8 cellular contexts compared by ENCODE assay signal in the genomic region with DNA sequence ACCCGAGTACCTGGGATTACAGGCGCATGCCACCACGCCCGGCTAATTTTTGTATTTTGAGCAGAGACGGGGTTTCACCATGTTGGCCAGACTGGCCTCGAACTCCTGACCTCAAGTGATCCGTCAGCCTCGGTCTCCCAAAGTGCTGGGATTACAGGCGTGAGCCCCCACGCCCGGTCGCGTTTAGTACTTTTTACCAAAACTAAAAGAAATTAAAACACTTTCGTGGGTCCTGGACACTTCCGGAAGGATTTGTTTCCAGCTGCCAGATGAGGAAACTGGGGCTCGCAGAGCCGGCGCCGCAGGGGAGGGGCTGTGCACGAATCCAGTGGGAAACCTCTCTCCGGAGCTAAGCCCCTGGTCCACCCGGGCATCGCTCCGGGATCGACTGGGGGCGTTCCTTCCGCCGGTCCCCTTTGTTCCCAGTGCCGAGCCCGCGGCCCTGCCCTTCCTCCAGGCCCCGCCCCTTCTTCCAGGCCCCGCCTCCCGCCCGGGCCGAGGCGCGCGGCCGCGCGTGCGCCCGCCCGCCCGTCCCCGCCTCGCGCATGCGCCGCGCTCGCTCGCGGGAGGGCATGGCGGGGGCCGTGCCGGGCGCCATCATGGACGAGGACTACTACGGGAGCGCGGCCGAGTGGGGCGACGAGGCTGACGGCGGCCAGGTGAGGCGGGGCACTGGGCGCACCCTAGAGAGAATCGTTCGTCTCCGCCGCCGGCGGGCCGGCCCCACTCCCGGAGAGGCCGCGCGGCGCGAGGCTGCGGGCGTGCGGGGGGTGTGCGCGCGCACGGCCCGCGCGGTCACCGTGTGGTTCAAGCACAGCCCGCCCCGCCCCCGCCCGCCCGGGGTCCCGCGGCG. TPM values are rescaled to one million over a fixed set of nuclear protein-coding genes. Genes with fewer than 3 reads are reported as not detected.
A peak's percentile ranks its signal among the peaks of the same experiment; 100 is the strongest.
DNase-seq lines count a peak whose midpoint lies in the region; ATAC-seq and TF ChIP-seq lines count a peak whose summit lies in the region.

A gene with protein sequence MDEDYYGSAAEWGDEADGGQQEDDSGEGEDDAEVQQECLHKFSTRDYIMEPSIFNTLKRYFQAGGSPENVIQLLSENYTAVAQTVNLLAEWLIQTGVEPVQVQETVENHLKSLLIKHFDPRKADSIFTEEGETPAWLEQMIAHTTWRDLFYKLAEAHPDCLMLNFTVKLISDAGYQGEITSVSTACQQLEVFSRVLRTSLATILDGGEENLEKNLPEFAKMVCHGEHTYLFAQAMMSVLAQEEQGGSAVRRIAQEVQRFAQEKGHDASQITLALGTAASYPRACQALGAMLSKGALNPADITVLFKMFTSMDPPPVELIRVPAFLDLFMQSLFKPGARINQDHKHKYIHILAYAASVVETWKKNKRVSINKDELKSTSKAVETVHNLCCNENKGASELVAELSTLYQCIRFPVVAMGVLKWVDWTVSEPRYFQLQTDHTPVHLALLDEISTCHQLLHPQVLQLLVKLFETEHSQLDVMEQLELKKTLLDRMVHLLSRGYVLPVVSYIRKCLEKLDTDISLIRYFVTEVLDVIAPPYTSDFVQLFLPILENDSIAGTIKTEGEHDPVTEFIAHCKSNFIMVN (plus strand): TSS at position 546 of the 853 bp plus-strand sequence. CDS start 54 bp downstream, at position 600.

- peak within 1 kb of the TSS; percentile 52 for H3K27ac ChIP-seq in CD4-positive, alpha-beta T cell (ENCODE audit: low read depth, low read length)
- peak within 1 kb of the TSS; percentile 71 for H3K27ac ChIP-seq in mesendoderm (ENCODE audit: low read depth, low read length)

- H2AK5ac ChIP-seq in mesendoderm (ENCODE audit: low read length), result peak within 1 kb of the TSS; percentile 58

- no peaks in the 10 kb centered on the region for H3K4me1 ChIP-seq in endocrine pancreas (ENCODE audit: control insufficient read depth, insufficient read depth, low read length)
- peaks cover 13% of the 10 kb centered on the region for H3K4me1 ChIP-seq in mesendoderm (ENCODE audit: control insufficient read depth, low read depth, low read length)

- peaks cover 26% of the 10 kb centered on the region for H3K79me1 ChIP-seq in mesendoderm (ENCODE audit: low read length)

- TF ChIP-seq CTCF in CD4-positive, alpha-beta T cell (IDR thresholded peaks at IDR 0.05), result no peak

- no peaks in the 10 kb centered on the region for H3K27me3 Mint-ChIP-seq in CD4-positive, alpha-beta T cell

- H4K8ac ChIP-seq in mesendoderm (ENCODE audit: low read depth, low read length), result peak within 1 kb of the TSS; percentile 29

- peak within 1 kb of the TSS; percentile 97 for H3K4ac ChIP-seq in mesendoderm (ENCODE audit: low read depth, low read length)

- H3K4me3 ChIP-seq in endocrine pancreas (ENCODE audit: control insufficient read depth, insufficient read depth, low read length), result peak within 1 kb of the TSS; percentile 65
- peak within 1 kb of the TSS; percentile 62 for H3K4me3 ChIP-seq in mesendoderm (ENCODE audit: low read length)

- CTCF ChIA-PET in CD4-positive, alpha-beta T cell (lab: Charles Lee), result interaction anchor here (1.3 kb wide), 1 partner anchor 111 kb away, joined by 3 read pairs; no protein-coding TSS in a partner anchor

- H3K9ac ChIP-seq in endocrine pancreas (ENCODE audit: control insufficient read depth, insufficient read depth, low read length) (peak within 1 kb of the TSS; percentile 65), mesendoderm (ENCODE audit: low read length) (peak within 1 kb of the TSS; percentile 91)

- peaks cover 33% of the 10 kb centered on the region for H3K79me2 ChIP-seq in mesendoderm (ENCODE audit: control insufficient read depth, insufficient read depth, low read length)

- POLR2A ChIA-PET in CD4-positive, alpha-beta T cell (lab: Charles Lee), result interaction anchor here (0.6 to 2.5 kb wide), 7 partner anchors 51 to 329 kb away, joined by 3 to 14 read pairs (median 4); a partner anchor contains a TSS

- H3K4me1 Mint-ChIP-seq in CD4-positive, alpha-beta T cell (ENCODE audit: low read depth), result peaks cover 42% of the 10 kb centered on the region

- ATAC-seq in CD4-positive, alpha-beta T cell (ENCODE audit: poor library complexity), result peak; percentile 92
- ATAC-seq in GM19455 (IDR thresholded peaks at IDR 0.05; ENCODE audit: unreplicated experiment), result peak; percentile 78

- H2BK15ac ChIP-seq in mesendoderm (replicated peaks; ENCODE audit: low read depth), result no peak within 1 kb of the TSS

- H3K36me3 ChIP-seq in endocrine pancreas (ENCODE audit: control insufficient read depth, insufficient read depth, low read length) (no peaks in the 10 kb centered on the region), mesendoderm (ENCODE audit: control insufficient read depth, insufficient read depth, low read length) (no peaks in the 10 kb centered on the region)

- no peak within 1 kb of the TSS for H4K5ac ChIP-seq in mesendoderm (ENCODE audit: low read length)

- peak within 1 kb of the TSS; percentile 85 for H2BK120ac ChIP-seq in mesendoderm (ENCODE audit: low read depth, low read length)

- peak within 1 kb of the TSS; percentile 99 for H3K18ac ChIP-seq in mesendoderm (ENCODE audit: low read length)

- H3K27me3 ChIP-seq in CD4-positive, alpha-beta T cell (ENCODE audit: control insufficient read depth, insufficient read depth, low read length), result no peaks in the 10 kb centered on the region
- no peaks in the 10 kb centered on the region for H3K27me3 ChIP-seq in endocrine pancreas (ENCODE audit: control insufficient read depth, insufficient read depth, low read length)
- no peaks in the 10 kb centered on the region for H3K27me3 ChIP-seq in mesendoderm (ENCODE audit: insufficient read depth, low read length, poor library complexity)

- peaks cover 3% of the 10 kb centered on the region for H3K9me3 Mint-ChIP-seq in CD4-positive, alpha-beta T cell

- peak within 1 kb of the TSS; percentile 62 for H3K4me2 ChIP-seq in mesendoderm (ENCODE audit: low read length)

- peaks cover 23% of the 10 kb centered on the region for H3K36me3 Mint-ChIP-seq in CD4-positive, alpha-beta T cell (ENCODE audit: low read depth)

- H3K9me3 ChIP-seq in CD4-positive, alpha-beta T cell (ENCODE audit: control insufficient read depth, low read length), result peaks cover 4% of the 10 kb centered on the region
- H3K9me3 ChIP-seq in endocrine pancreas (ENCODE audit: control insufficient read depth, low read length), result no peaks in the 10 kb centered on the region

- peak within 1 kb of the TSS; percentile 82 for H2BK5ac ChIP-seq in mesendoderm (ENCODE audit: low read length)

- peak within 1 kb of the TSS; percentile 87 for H3K27ac Mint-ChIP-seq in CD4-positive, alpha-beta T cell

- WGBS in mesendoderm (ENCODE audit: extremely low coverage, insufficient coverage, low lambda C conversion rate), result no CpG with 5 or more reads among the region's 102 CpGs

- peak within 1 kb of the TSS; percentile 15 for H3K23ac ChIP-seq in mesendoderm (ENCODE audit: low read length)

- peak within 1 kb of the TSS; percentile 92 for H3K4me3 Mint-ChIP-seq in CD4-positive, alpha-beta T cell

- intact Hi-C loops in CD4-positive, alpha-beta T cell (cut with DNase I, micrococcal nuclease), result loop anchor here (1.0 to 10.0 kb wide), 8 partner anchors 50 to 676 kb away; a partner anchor contains a TSS

- peak; percentile 79 to 94 (median 86) for DNase-seq in CD4-positive, alpha-beta T cell
- DNase-seq in HPDE6-E6E7 (ENCODE audit: extremely low spot score) (peak; percentile 99), NOMO-1 (lab: John Stamatoyannopoulos, UW; ENCODE audit: unreplicated experiment in 2 of 2) (peak; percentile 61 to 73), mesendoderm (peak; percentile 91)
- peak; percentile 76 to 85 (median 80) for DNase-seq in activated CD8-positive, alpha-beta memory T cell treated with anti-CD3 and anti-CD28 coated beads for 48 hours (ENCODE audit: low read depth in 2 of 3, low spot score in 2 of 3)
- peak; percentile 83 for DNase-seq in stimulated activated CD8-positive, alpha-beta memory T cell treated with anti-CD3 and anti-CD28 coated beads, Interleukin-12 subunit alpha, Interleukin-12 subunit beta, amount 100 ng/mL, for 4 hours (ENCODE audit: low read depth)

- H3K56ac ChIP-seq in mesendoderm (ENCODE audit: low read length), result peak within 1 kb of the TSS; percentile 95

RNA-seq across cellular contexts. Expression of the gene that starts here (rescaled TPM):
- 10 to 100 TPM; 95.7 to 97.0 TPM for total RNA-seq in CD4-positive, alpha-beta T cell
- polyA plus RNA-seq in mesendoderm (2013, experiment 1 of 2), result 54.9 TPM
- polyA plus RNA-seq in mesendoderm (2013, experiment 2 of 2), result 53.5 TPM

Comparison
In these comparisons a context has a peak if more than half of its experiments do, and no peak if none do; other contexts are left out.
1. Peak in every context shown above with its lines: DNase-seq, ATAC-seq, H3K4me3 ChIP-seq and H3K27ac ChIP-seq.